In genomic region chr17:77383613-77384608, GRCh38 we compare ENCODE assay signal across 9 cellular contexts.
DNase-seq lines count a peak whose midpoint lies in the region; ATAC-seq and TF ChIP-seq lines count a peak whose summit lies in the region.
"Had no signal": no experiment of that assay in that cellular context is flagged by ENCODE, and none has a peak within 500 bp of the region (broad histone marks: within the 10 kb centered on the region; RNA-seq: fewer than 3 reads in every experiment).

No MANE protein-coding gene starts in this region.

- in situ Hi-C loops in GM13977 (cut with MboI; ENCODE audit: low pct_unique_long_range_greater_than_20kb, low sequenced_read_pairs, unreplicated experiment): no loop called here

- H3K4me1 Mint-ChIP-seq in activated T-cell treated with anti-CD3 and anti-CD28 coated beads, Interleukin-2, amount 50 U/mL, for 24 hours (ENCODE audit: low read depth): peaks cover 89% of the 10 kb centered on the region
- peaks cover 64% of the 10 kb centered on the region for H3K4me1 Mint-ChIP-seq in mesothelial cell of epicardium

- peak overlapping the region; percentile 44 for H3K27ac Mint-ChIP-seq in activated T-cell treated with anti-CD3 and anti-CD28 coated beads, Interleukin-2, amount 50 U/mL, for 24 hours
- H3K27ac Mint-ChIP-seq in mesothelial cell of epicardium: peak overlapping the region; percentile 72

- no peaks in the 10 kb centered on the region for H3K36me3 Mint-ChIP-seq in activated T-cell treated with anti-CD3 and anti-CD28 coated beads, Interleukin-2, amount 50 U/mL, for 24 hours (ENCODE audit: low read depth)
- peaks cover 2% of the 10 kb centered on the region for H3K36me3 Mint-ChIP-seq in mesothelial cell of epicardium

- H3K4me1 ChIP-seq in breast epithelium (peaks cover 18 to 65% of the 10 kb centered on the region in 2 donors), upper lobe of right lung (peaks cover 90% of the 10 kb centered on the region)

- H3K4me3 ChIP-seq in breast epithelium (peak overlapping the region in 1 of 3 donors; percentile 24), upper lobe of right lung (no peak overlapping the region)

- TF ChIP-seq CTCF in breast epithelium (IDR thresholded peaks at IDR 0.05) (no peak), mesothelial cell of epicardium (IDR thresholded peaks at IDR 0.05; ENCODE audit: unreplicated experiment) (no peak), upper lobe of right lung (IDR thresholded peaks at IDR 0.05) (no peak), GM13977 (IDR thresholded peaks at IDR 0.05; ENCODE audit: extremely low read depth, insufficient read depth, missing control alignments) (no peak)

- H3K4me3 Mint-ChIP-seq in activated T-cell treated with anti-CD3 and anti-CD28 coated beads, Interleukin-2, amount 50 U/mL, for 24 hours: no peak overlapping the region
- no peak overlapping the region for H3K4me3 Mint-ChIP-seq in mesothelial cell of epicardium

- TF ChIP-seq POLR2A in breast epithelium (IDR thresholded peaks at IDR 0.05): no peak

- peak; percentile 22 for ATAC-seq in upper lobe of right lung
- ATAC-seq in HG02759 (IDR thresholded peaks at IDR 0.05; ENCODE audit: unreplicated experiment): no peak

- no peak for DNase-seq in activated T-cell treated with anti-CD3 and anti-CD28 coated beads, Interleukin-2, amount 50 U/mL, for 24 hours
- no peak for DNase-seq in activated T-cell treated with anti-CD3 and anti-CD28 coated beads, Interleukin-2, amount 50 U/mL, for 1 hour
- DNase-seq in breast epithelium (ENCODE audit: low spot score in 2 of 2) (no peak), mesothelial cell of epicardium (ENCODE audit: low spot score in 2 of 2, unreplicated experiment in 2 of 2) (no peak), upper lobe of right lung (no peak), globus pallidus (ENCODE audit: low spot score) (no peak), GM13977 (ENCODE audit: low spot score) (no peak)
- DNase-seq: SHP77 treated with DMSO at 0.1 percent for 48 hours had no signal

- H3K9me3 ChIP-seq in breast epithelium (no peaks in the 10 kb centered on the region), upper lobe of right lung (no peaks in the 10 kb centered on the region)

- H3K27me3 ChIP-seq in breast epithelium (no peaks in the 10 kb centered on the region), upper lobe of right lung (no peaks in the 10 kb centered on the region)

- H3K36me3 ChIP-seq in breast epithelium (no peaks in the 10 kb centered on the region), upper lobe of right lung (no peaks in the 10 kb centered on the region)

- H3K9me3 Mint-ChIP-seq in activated T-cell treated with anti-CD3 and anti-CD28 coated beads, Interleukin-2, amount 50 U/mL, for 24 hours: no peaks in the 10 kb centered on the region
- H3K9me3 Mint-ChIP-seq in mesothelial cell of epicardium: no peaks in the 10 kb centered on the region

- peak overlapping the region; percentile 81 to 87 for H3K27ac ChIP-seq in breast epithelium
- H3K27ac ChIP-seq in upper lobe of right lung: peak overlapping the region; percentile 63

- H3K27me3 Mint-ChIP-seq in activated T-cell treated with anti-CD3 and anti-CD28 coated beads, Interleukin-2, amount 50 U/mL, for 24 hours: no peaks in the 10 kb centered on the region
- H3K27me3 Mint-ChIP-seq in mesothelial cell of epicardium (ENCODE audit: low read depth): no peaks in the 10 kb centered on the region

- intact Hi-C loops in breast epithelium (cut with DNase I; ENCODE audit: low total_unique reads) (no loop called here), upper lobe of right lung (cut with DNase I) (no loop called here)
